In the genomic region with DNA sequence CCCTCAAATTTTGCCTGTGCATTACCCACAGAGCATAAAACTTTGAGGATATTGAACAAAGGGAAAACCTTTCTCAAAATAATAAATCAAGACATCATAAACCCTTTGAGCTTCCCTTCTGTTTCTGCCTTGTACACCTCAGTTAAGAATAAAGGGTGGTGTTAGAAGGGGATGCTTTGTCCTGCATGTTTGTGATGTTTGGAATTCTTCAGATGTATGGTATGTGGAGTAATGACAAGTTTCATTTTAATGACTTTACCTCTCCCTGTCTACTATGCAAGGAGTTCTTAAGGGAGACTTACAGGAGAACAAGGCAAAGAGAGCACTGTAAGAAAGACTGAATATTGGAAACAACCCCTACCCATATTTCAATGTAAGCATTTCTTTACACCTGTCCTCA, we compare ENCODE assay signal across 1 cellular context.
TF ChIP-seq lines count a peak whose summit lies in the region.

No MANE protein-coding gene starts in this region.

TF ChIP-seq in IMR-90, 13 proteins besides CTCF, POLR2A, EP300 and RAD21 (continued from another document):
- TF ChIP-seq MXI1 (IDR thresholded peaks at IDR 0.05; ENCODE audit: borderline replicate concordance, low read depth, low read length) (no peak), NFE2L2 (IDR thresholded peaks at IDR 0.05; ENCODE audit: low read depth, low read length) (no peak), MAFK (IDR thresholded peaks at IDR 0.05; ENCODE audit: low read depth, low read length) (no peak), CHD1 (IDR thresholded peaks at IDR 0.05; ENCODE audit: low read depth, low read length) (no peak), RFX5 (IDR thresholded peaks at IDR 0.05; ENCODE audit: low read depth, low read length) (no peak), BHLHE40 (IDR thresholded peaks at IDR 0.05; ENCODE audit: low read depth, low read length) (no peak), USF2 (IDR thresholded peaks at IDR 0.05; ENCODE audit: low read depth, low read length) (no peak), MAZ (IDR thresholded peaks at IDR 0.05; ENCODE audit: borderline replicate concordance, low read depth, low read length) (no peak), ELK1 (IDR thresholded peaks at IDR 0.05; ENCODE audit: borderline replicate concordance, low read depth, low read length) (no peak), CEBPB (IDR thresholded peaks at IDR 0.05; ENCODE audit: low read depth, low read length) (no peak), SMC3 (IDR thresholded peaks at IDR 0.05; ENCODE audit: low read depth, low read length) (no peak), RCOR1 (IDR thresholded peaks at IDR 0.05; ENCODE audit: insufficient replicate concordance, low read length) (no peak)
